ENCODE assay signal across 1 cellular context in genomic region chr17:77771587-77771986, GRCh38.
TF ChIP-seq lines count a peak whose summit lies in the region.

No MANE protein-coding gene starts in this region.

TF ChIP-seq in H1, 55 proteins besides CTCF, POLR2A, EP300 and RAD21:
- TF ChIP-seq EZH2 (IDR thresholded peaks at IDR 0.05; ENCODE audit: low read depth, low read length, severe bottlenecking) (no peak), KDM4A (IDR thresholded peaks at IDR 0.05; ENCODE audit: low read depth, low read length, severe bottlenecking) (no peak), SIX5 (IDR thresholded peaks at IDR 0.05; ENCODE audit: low read depth, low read length) (no peak), CEBPB (IDR thresholded peaks at IDR 0.05; ENCODE audit: low read depth, low read length) (no peak), TEAD4 (IDR thresholded peaks at IDR 0.05; ENCODE audit: low read depth, low read length) (no peak), ATF3 (IDR thresholded peaks at IDR 0.05; ENCODE audit: insufficient read depth, low read depth, low read length) (no peak), CHD1 (IDR thresholded peaks at IDR 0.05; ENCODE audit: low read depth, low read length) (no peak), SRF (IDR thresholded peaks at IDR 0.05; ENCODE audit: low read depth, low read length) (no peak), HDAC6 (IDR thresholded peaks at IDR 0.05; ENCODE audit: low read depth, low read length) (no peak)
